8 cellular contexts compared by ENCODE assay signal in the genomic region with DNA sequence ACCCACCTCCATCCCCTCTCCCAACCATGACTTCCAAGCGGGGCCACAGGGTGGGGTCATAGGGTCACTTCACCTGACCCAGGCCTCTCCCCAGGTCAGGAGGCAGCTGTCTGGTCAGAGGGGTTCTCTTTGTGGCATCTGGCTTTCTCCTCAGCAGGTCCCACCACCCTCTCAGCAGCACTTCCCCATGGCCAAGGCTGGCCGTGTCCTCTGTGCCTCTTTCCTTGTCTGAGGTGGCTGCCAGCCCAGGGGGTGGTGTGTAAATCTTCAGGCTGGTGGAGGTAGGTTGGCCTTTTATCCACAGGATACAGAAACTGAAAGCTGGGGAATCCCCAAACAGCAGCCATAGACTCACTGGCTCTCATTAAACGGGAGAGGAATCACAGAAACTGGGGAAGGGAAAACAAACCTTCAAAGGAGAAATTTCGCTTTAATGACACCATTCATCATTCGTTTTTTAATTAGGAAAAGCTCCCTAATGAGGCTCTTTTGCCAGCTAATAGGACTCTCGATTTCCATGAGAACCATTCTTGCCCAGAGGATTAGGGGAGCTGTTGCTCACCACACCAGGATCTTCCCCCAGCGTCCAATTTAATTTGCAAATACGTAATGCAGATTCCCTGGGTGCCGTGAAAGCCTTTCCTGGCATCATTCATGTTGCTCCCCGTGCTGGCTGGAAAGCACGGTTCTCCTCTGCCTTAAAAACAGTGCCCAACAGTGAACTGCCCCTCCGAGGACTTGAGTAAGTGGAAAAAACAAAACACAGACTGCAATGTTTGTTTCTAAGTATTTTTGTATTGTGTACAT. TPM values are rescaled to one million over a fixed set of nuclear protein-coding genes. Genes with fewer than 3 reads are reported as not detected.
DNase-seq lines count a peak whose midpoint lies in the region; ATAC-seq and TF ChIP-seq lines count a peak whose summit lies in the region.

No MANE protein-coding gene starts in this region.

- H3K27ac ChIP-seq in KMS-11 (no peak overlapping the region), transverse colon (peak overlapping the region in 3 of 4 donors; percentile 10 to 41 (median 40)), gastroesophageal sphincter (peak overlapping the region in 1 of 4 donors; percentile 35)

- H2AFZ ChIP-seq in KMS-11 (ENCODE audit: low read depth), result peak overlapping the region; percentile 45

- H3K27me3 ChIP-seq in KMS-11 (ENCODE audit: insufficient read depth, low read depth) (no peaks in the 10 kb centered on the region), transverse colon (no peaks in the 10 kb centered on the region), gastroesophageal sphincter (no peaks in the 10 kb centered on the region)

- H3K27ac Mint-ChIP-seq in activated naive CD4-positive, alpha-beta T cell treated with anti-CD3 and anti-CD28 coated beads, Interleukin-2, amount 50 U/mL, for 72 hours, result peak overlapping the region in 1 of 2 donors; percentile 58

- peak; percentile 60 to 85 for ATAC-seq in activated naive CD4-positive, alpha-beta T cell treated with anti-CD3 and anti-CD28 coated beads, Interleukin-2, amount 50 U/mL, for 72 hours
- no peak for ATAC-seq in gastroesophageal sphincter

- H3K4me3 ChIP-seq in AG04449 (ENCODE audit: low read depth, low read length) (peak overlapping the region; percentile 20), KMS-11 (IDR thresholded peaks at IDR 0.05; ENCODE audit: insufficient read depth, low read depth, low read length) (no peak overlapping the region), transverse colon (peak overlapping the region in 2 of 4 donors; percentile 2 to 31), gastroesophageal sphincter (no peak overlapping the region)

- peak overlapping the region; percentile 2; the same call in 1 of the 2 replicates for H3K9ac ChIP-seq in KMS-11

- no peak for TF ChIP-seq POLR2A in transverse colon (IDR thresholded peaks at IDR 0.05)
- TF ChIP-seq POLR2A in gastroesophageal sphincter (IDR thresholded peaks at IDR 0.05), result no peak

- POLR2A ChIA-PET in AG04449 (lab: Yijun Ruan, JAX), result interaction anchor here (0.9 kb wide), 1 partner anchor 12 kb away, joined by 3 read pairs; no protein-coding TSS in a partner anchor

- intact Hi-C loops in transverse colon (cut with DNase I; ENCODE audit: low total_unique reads), result no loop called here

- H3K79me2 ChIP-seq in KMS-11 (ENCODE audit: insufficient read depth, low read depth), result no peaks in the 10 kb centered on the region

- no peaks in the 10 kb centered on the region for H3K36me3 Mint-ChIP-seq in activated naive CD4-positive, alpha-beta T cell treated with anti-CD3 and anti-CD28 coated beads, Interleukin-2, amount 50 U/mL, for 72 hours

- in situ Hi-C loops in transverse colon (cut with MboI; ENCODE audit: low pct_ligation_motif_present in 1 of 4, low pct_unique_long_range_greater_than_20kb in 1 of 4, low sequenced_read_pairs in 3 of 4), result no loop called here

- H3K4me2 ChIP-seq in KMS-11, result peak overlapping the region; percentile 43

- H3K36me3 ChIP-seq in KMS-11 (ENCODE audit: insufficient read depth) (no peaks in the 10 kb centered on the region), transverse colon (no peaks in the 10 kb centered on the region), gastroesophageal sphincter (peaks cover 0 to 2% of the 10 kb centered on the region in 2 donors)

- H4K20me1 ChIP-seq in KMS-11 (ENCODE audit: insufficient read depth), result no peaks in the 10 kb centered on the region

- CTCF ChIA-PET in AG04449 (lab: Yijun Ruan, JAX), result interaction anchor here (0.7 to 1.8 kb wide), 9 partner anchors 9 to 73 kb away, joined by 3 to 9 read pairs (median 3); no protein-coding TSS in a partner anchor

- no peak for TF ChIP-seq CTCF in AG04449 (IDR thresholded peaks at IDR 0.05; ENCODE audit: insufficient read depth, low read length, missing control alignments)
- no peak for TF ChIP-seq CTCF in KMS-11 (conservative IDR thresholded peaks at IDR 0.05; ENCODE audit: low read depth, low read length)
- TF ChIP-seq CTCF in transverse colon (IDR thresholded peaks at IDR 0.05), result no peak
- no peak for TF ChIP-seq CTCF in gastroesophageal sphincter (IDR thresholded peaks at IDR 0.05)

- DNase-seq in AG04449 (ENCODE audit: low read depth, low spot score), result no peak
- DNase-seq in activated naive CD4-positive, alpha-beta T cell treated with anti-CD3 and anti-CD28 coated beads, Interleukin-2, amount 50 U/mL, for 72 hours (ENCODE audit: low spot score in 2 of 2), result peak in 1 of 2 donors; percentile 23
- DNase-seq in left kidney (ENCODE audit: low read depth, low spot score), result peak; percentile 43
- DNase-seq in transverse colon, result peak; percentile 31
- no peak for DNase-seq in NCI-H187 treated with DMSO at 0.1 percent for 48 hours (lab: John Stamatoyannopoulos, UW)
- DNase-seq in NCI-H2081 treated with DMSO at 0.1 percent for 48 hours (lab: John Stamatoyannopoulos, UW), result no peak

- peaks cover 17% of the 10 kb centered on the region for H3K4me1 ChIP-seq in KMS-11 (ENCODE audit: low read depth, poor library complexity, severe bottlenecking)
- H3K4me1 ChIP-seq in transverse colon, result peaks cover 0 to 9% (median 2%) of the 10 kb centered on the region in 4 donors
- peaks cover 0 to 11% (median 0%) of the 10 kb centered on the region in 3 donors for H3K4me1 ChIP-seq in gastroesophageal sphincter

- WGBS in transverse colon (ENCODE audit: low coverage in 1 of 2), 2 donors, result 20 to 26% methylated on average over 9 to 12 of the region's 12 CpGs
- WGBS in gastroesophageal sphincter (ENCODE audit: low coverage in 1 of 2), 2 donors, result 20 to 38% methylated on average over 7 to 10 of the region's 12 CpGs

- no peaks in the 10 kb centered on the region for H3K9me3 Mint-ChIP-seq in activated naive CD4-positive, alpha-beta T cell treated with anti-CD3 and anti-CD28 coated beads, Interleukin-2, amount 50 U/mL, for 72 hours

- H3K9me3 ChIP-seq in transverse colon (no peaks in the 10 kb centered on the region), gastroesophageal sphincter (no peaks in the 10 kb centered on the region)

- TF ChIP-seq EP300 in transverse colon (IDR thresholded peaks at IDR 0.05; ENCODE audit: low read depth), result no peak
- TF ChIP-seq EP300 in gastroesophageal sphincter (IDR thresholded peaks at IDR 0.05), result no peak

RNA-seq across cellular contexts. Expression of a gene that starts 18.0 kb away (rescaled TPM):
- total RNA-seq in activated naive CD4-positive, alpha-beta T cell treated with anti-CD3 and anti-CD28 coated beads, Interleukin-2, amount 50 U/mL, for 72 hours, result 10 to 100 TPM; 10.8 to 24.5 TPM
- total RNA-seq in transverse colon (10 to 100 TPM in 2 of 4 donors, 1 to 10 TPM in 2; 2.2 to 17.6 (median 9.6) TPM), gastroesophageal sphincter (10 to 100 TPM in 3 of 4 donors, 1 to 10 TPM in 1; 9.2 to 16.7 (median 13.2) TPM)

RNA-seq across cellular contexts. Expression of a gene that starts 26.0 kb away (rescaled TPM):
- 100 to 1,000 TPM; 255 to 256 TPM for total RNA-seq in activated naive CD4-positive, alpha-beta T cell treated with anti-CD3 and anti-CD28 coated beads, Interleukin-2, amount 50 U/mL, for 72 hours
- total RNA-seq in transverse colon (100 to 1,000 TPM in 3 of 4 donors, 10 to 100 TPM in 1; 78.9 to 203 (median 139) TPM), gastroesophageal sphincter (100 to 1,000 TPM in 2 of 4 donors, 10 to 100 TPM in 2; 84.4 to 146 (median 99.0) TPM)

RNA-seq across cellular contexts. Expression of a gene that starts 58.4 kb away (rescaled TPM):
- under 1 TPM in 1 of 2 donors, not detected in 1; 0.14 TPM for total RNA-seq in activated naive CD4-positive, alpha-beta T cell treated with anti-CD3 and anti-CD28 coated beads, Interleukin-2, amount 50 U/mL, for 72 hours
- total RNA-seq in transverse colon (under 1 TPM in 2 of 4 donors, not detected in 2; 0.27 to 0.64 TPM), gastroesophageal sphincter (1 to 10 TPM in 3 of 4 donors, under 1 TPM in 1; 0.52 to 2.2 (median 1.5) TPM)

Comparison
In these comparisons a context has a peak if more than half of its experiments do, and no peak if none do; other contexts are left out.
1. DNase-seq: peak in left kidney (single experiment) and transverse colon (single experiment); none in AG04449 (single experiment), NCI-H187 treated with DMSO at 0.1 percent for 48 hours (single experiment) and NCI-H2081 treated with DMSO at 0.1 percent for 48 hours (single experiment).